24 cellular contexts compared by ENCODE assay signal in genomic region chr5:142970440-142970788, GRCh38.
DNase-seq lines count a peak whose midpoint lies in the region; ATAC-seq and TF ChIP-seq lines count a peak whose summit lies in the region.
"Had no signal": no experiment of that assay in that cellular context is flagged by ENCODE, and none has a peak within 500 bp of the region (broad histone marks: within the 10 kb centered on the region; RNA-seq: fewer than 3 reads in every experiment).

No MANE protein-coding gene starts in this region.

- H3K27ac ChIP-seq in layer of hippocampus (ENCODE audit: low read depth, low read length) (peak overlapping the region; percentile 3), GM23248 (no peak overlapping the region)
- H3K27ac ChIP-seq: C4-2B, thoracic aorta, vagina had no signal

- no peak overlapping the region for H3K4me3 Mint-ChIP-seq in stimulated activated naive CD8-positive, alpha-beta T cell treated with anti-CD3 and anti-CD28 coated beads, Interleukin-15, Interleukin-2, amounts not matched to agents 100 ng/mL and 50 ng/mL, for 24 hours
- no peak overlapping the region for H3K4me3 Mint-ChIP-seq in stimulated activated naive CD8-positive, alpha-beta T cell treated with anti-CD3 and anti-CD28 coated beads, Interleukin-15, amount 100 ng/mL, for 72 hours
- H3K4me3 Mint-ChIP-seq in WTC11 = no peak overlapping the region
- H3K4me3 Mint-ChIP-seq: naive B cell; stimulated activated memory B cell treated with anti-CD40 and anti-IgM and Interleukin-4, amounts not matched to agents 10 μg/mL and 1 μg/mL and 100 μg/mL, for 72 hours had no signal

- H3K27me3 ChIP-seq in layer of hippocampus (ENCODE audit: control insufficient read depth, insufficient read depth, low read length) = no peaks in the 10 kb centered on the region
- no peaks in the 10 kb centered on the region for H3K27me3 ChIP-seq in GM23248 (replicated peaks; ENCODE audit: insufficient read depth)
- H3K27me3 ChIP-seq: heart left ventricle, vagina had no signal

- peaks cover 4% of the 10 kb centered on the region for H3K36me3 Mint-ChIP-seq in stimulated activated naive CD8-positive, alpha-beta T cell treated with anti-CD3 and anti-CD28 coated beads, Interleukin-15, Interleukin-2, amounts not matched to agents 100 ng/mL and 50 ng/mL, for 24 hours (ENCODE audit: low read depth)
- no peaks in the 10 kb centered on the region for H3K36me3 Mint-ChIP-seq in WTC11
- H3K36me3 Mint-ChIP-seq: activated naive CD4-positive, alpha-beta T cell treated with anti-CD3 and anti-CD28 coated beads, Interleukin-2, amount 50 U/mL, for 72 hours; stimulated activated memory B cell treated with anti-CD40 and anti-IgM and Interleukin-4, amounts not matched to agents 10 μg/mL and 1 μg/mL and 100 μg/mL, for 72 hours had no signal

- TF ChIP-seq CTCF in WTC11 (IDR thresholded peaks at IDR 0.05) = no peak

- H2AFZ ChIP-seq in GM23248 = no peak overlapping the region

- no peak overlapping the region for H3K9ac ChIP-seq in GM23248

- CTCF ChIA-PET in WTC11 (lab: Charles Lee) = no interaction called here

- H3K27ac Mint-ChIP-seq in stimulated activated naive CD8-positive, alpha-beta T cell treated with anti-CD3 and anti-CD28 coated beads, Interleukin-15, Interleukin-2, amounts not matched to agents 100 ng/mL and 50 ng/mL, for 24 hours = peak overlapping the region; percentile 29
- H3K27ac Mint-ChIP-seq in stimulated activated naive CD8-positive, alpha-beta T cell treated with anti-CD3 and anti-CD28 coated beads, Interleukin-15, amount 100 ng/mL, for 72 hours = peak overlapping the region in 1 of 2 donors; percentile 58
- no peak overlapping the region; the same call in 1 of the 2 replicates for H3K27ac Mint-ChIP-seq in WTC11

- no peaks in the 10 kb centered on the region for H3F3A ChIP-seq in GM23248 (ENCODE audit: insufficient read depth)

- no peaks in the 10 kb centered on the region for H3K27me3 Mint-ChIP-seq in stimulated activated naive CD8-positive, alpha-beta T cell treated with anti-CD3 and anti-CD28 coated beads, Interleukin-15, Interleukin-2, amounts not matched to agents 100 ng/mL and 50 ng/mL, for 24 hours
- H3K27me3 Mint-ChIP-seq in stimulated activated naive CD8-positive, alpha-beta T cell treated with anti-CD3 and anti-CD28 coated beads, Interleukin-15, amount 100 ng/mL, for 72 hours = no peaks in the 10 kb centered on the region
- H3K27me3 Mint-ChIP-seq in WTC11 (ENCODE audit: low read depth) = no peaks in the 10 kb centered on the region
- H3K27me3 Mint-ChIP-seq: naive B cell; stimulated activated memory B cell treated with anti-CD40 and anti-IgM and Interleukin-4, amounts not matched to agents 10 μg/mL and 1 μg/mL and 100 μg/mL, for 72 hours had no signal

- in situ Hi-C loops in GM23248 (cut with MboI) = no loop called here

- no peaks in the 10 kb centered on the region for H3K9me3 Mint-ChIP-seq in stimulated activated naive CD8-positive, alpha-beta T cell treated with anti-CD3 and anti-CD28 coated beads, Interleukin-15, Interleukin-2, amounts not matched to agents 100 ng/mL and 50 ng/mL, for 24 hours
- peaks cover 0 to 4% of the 10 kb centered on the region in 2 donors for H3K9me3 Mint-ChIP-seq in stimulated activated naive CD8-positive, alpha-beta T cell treated with anti-CD3 and anti-CD28 coated beads, Interleukin-15, amount 100 ng/mL, for 72 hours
- no peaks in the 10 kb centered on the region for H3K9me3 Mint-ChIP-seq in WTC11
- H3K9me3 Mint-ChIP-seq: naive B cell; stimulated activated memory B cell treated with anti-CD40 and anti-IgM and Interleukin-4, amounts not matched to agents 10 μg/mL and 1 μg/mL and 100 μg/mL, for 72 hours had no signal

- ATAC-seq in stimulated activated naive CD8-positive, alpha-beta T cell treated with anti-CD3 and anti-CD28 coated beads, Interleukin-15, amount 100 ng/mL, for 72 hours = no peak
- no peak for ATAC-seq in WTC11
- ATAC-seq in GM18909 (IDR thresholded peaks at IDR 0.05; ENCODE audit: poor library complexity, unreplicated experiment) = no peak
- ATAC-seq in GM19395 (IDR thresholded peaks at IDR 0.05; ENCODE audit: unreplicated experiment) = no peak
- ATAC-seq: HCT116; heart left ventricle; HepG2; stimulated activated memory B cell treated with anti-CD40 and anti-IgM and Interleukin-4, amounts not matched to agents 10 μg/mL and 1 μg/mL and 100 μg/mL, for 72 hours had no signal

- H3K4me3 ChIP-seq in GM23248 = no peak overlapping the region
- H3K4me3 ChIP-seq: heart left ventricle, thoracic aorta, vagina had no signal

- WGBS in GM23248 (ENCODE audit: low coverage in 1 of 2, low lambda C conversion rate in 2 of 2, missing lambda C conversion rate in 2 of 2), 2 experiments = 86 to 89% methylated on average over 2 of the region's 2 CpGs

- no peaks in the 10 kb centered on the region for H3K36me3 ChIP-seq in GM23248 (ENCODE audit: low read depth)
- H3K36me3 ChIP-seq: heart left ventricle, thoracic aorta, vagina had no signal

- no peaks in the 10 kb centered on the region for H3K9me3 ChIP-seq in GM23248 (ENCODE audit: low read depth)
- H3K9me3 ChIP-seq: heart left ventricle, thoracic aorta, vagina had no signal

- H4K20me1 ChIP-seq in GM23248 (ENCODE audit: insufficient read depth) = no peaks in the 10 kb centered on the region

- H3K4me1 Mint-ChIP-seq in stimulated activated naive CD8-positive, alpha-beta T cell treated with anti-CD3 and anti-CD28 coated beads, Interleukin-15, Interleukin-2, amounts not matched to agents 100 ng/mL and 50 ng/mL, for 24 hours (ENCODE audit: low read depth) = peaks cover 59% of the 10 kb centered on the region
- peaks cover 67% of the 10 kb centered on the region for H3K4me1 Mint-ChIP-seq in stimulated activated naive CD8-positive, alpha-beta T cell treated with anti-CD3 and anti-CD28 coated beads, Interleukin-15, amount 100 ng/mL, for 72 hours
- H3K4me1 Mint-ChIP-seq in WTC11 = peaks cover 5% of the 10 kb centered on the region

- H3K4me2 ChIP-seq in GM23248 (ENCODE audit: unreplicated experiment) = no peak overlapping the region

- POLR2A ChIA-PET in WTC11 (lab: Charles Lee) = no interaction called here

- no peaks in the 10 kb centered on the region for H3K4me1 ChIP-seq in GM23248 (ENCODE audit: insufficient read depth)

- no peaks in the 10 kb centered on the region for H3K79me2 ChIP-seq in GM23248 (ENCODE audit: insufficient read depth)

- no peak for DNase-seq in stimulated activated naive CD8-positive, alpha-beta T cell treated with anti-CD3 and anti-CD28 coated beads, Interleukin-15, amount 100 ng/mL, for 72 hours
- DNase-seq in WTC11 (ENCODE audit: low spot score) = no peak
- no peak for DNase-seq in activated CD4-positive, alpha-beta T cell treated with anti-CD3 and anti-CD28 coated beads, Interleukin-2, amount 50 U/mL, for 48 hours
- no peak for DNase-seq in GM23248
- DNase-seq: central memory CD4-positive, alpha-beta T cell; DMS153; heart left ventricle; naive B cell; NCI-H1092 treated with DMSO at 0.1 percent for 48 hours; NCI-H2029; NCI-H345; small intestine; stimulated activated CD4-positive, alpha-beta T cell treated with anti-CD3 and anti-CD28 coated beads, Interleukin-2, amount 100 ng/mL, for 48 hours had no signal

- no peaks in the 10 kb centered on the region for H3K9me2 ChIP-seq in GM23248 (ENCODE audit: insufficient read depth)

TF ChIP-seq in WTC11, 78 proteins besides CTCF, POLR2A, EP300 and RAD21:
- TF ChIP-seq, protein P1, sequence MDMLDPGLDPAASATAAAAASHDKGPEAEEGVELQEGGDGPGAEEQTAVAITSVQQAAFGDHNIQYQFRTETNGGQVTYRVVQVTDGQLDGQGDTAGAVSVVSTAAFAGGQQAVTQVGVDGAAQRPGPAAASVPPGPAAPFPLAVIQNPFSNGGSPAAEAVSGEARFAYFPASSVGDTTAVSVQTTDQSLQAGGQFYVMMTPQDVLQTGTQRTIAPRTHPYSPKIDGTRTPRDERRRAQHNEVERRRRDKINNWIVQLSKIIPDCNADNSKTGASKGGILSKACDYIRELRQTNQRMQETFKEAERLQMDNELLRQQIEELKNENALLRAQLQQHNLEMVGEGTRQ (CRISPR knock-in tag; IDR thresholded peaks at IDR 0.05) = peak; percentile 58
- TF ChIP-seq, protein P2, sequence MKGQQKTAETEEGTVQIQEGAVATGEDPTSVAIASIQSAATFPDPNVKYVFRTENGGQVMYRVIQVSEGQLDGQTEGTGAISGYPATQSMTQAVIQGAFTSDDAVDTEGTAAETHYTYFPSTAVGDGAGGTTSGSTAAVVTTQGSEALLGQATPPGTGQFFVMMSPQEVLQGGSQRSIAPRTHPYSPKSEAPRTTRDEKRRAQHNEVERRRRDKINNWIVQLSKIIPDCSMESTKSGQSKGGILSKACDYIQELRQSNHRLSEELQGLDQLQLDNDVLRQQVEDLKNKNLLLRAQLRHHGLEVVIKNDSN (CRISPR knock-in tag; IDR thresholded peaks at IDR 0.05) = 0 out of 2 replicates have a peak, but pooled peaks have one; percentile 23
- TF ChIP-seq CDX4 (CRISPR knock-in tag; IDR thresholded peaks at IDR 0.05; ENCODE audit: borderline replicate concordance) (no peak), NR1H2 (CRISPR knock-in tag; IDR thresholded peaks at IDR 0.05) (no peak), ATF1 (CRISPR knock-in tag; IDR thresholded peaks at IDR 0.05) (no peak)
